11 cellular contexts compared by ENCODE assay signal in genomic region chr4:182825786-182826185, GRCh38.
"Had no signal": no experiment of that assay in that cellular context is flagged by ENCODE, and none has a peak within 500 bp of the region (broad histone marks: within the 10 kb centered on the region; RNA-seq: fewer than 3 reads in every experiment).

No MANE protein-coding gene starts in this region.

- H3K4me3 ChIP-seq: colonic mucosa, gastrocnemius medialis had no signal

- H3K27ac ChIP-seq: colonic mucosa, epithelial cell of prostate, gastrocnemius medialis had no signal

- H3K4me1 ChIP-seq: colonic mucosa, gastrocnemius medialis had no signal

- DNase-seq: activated naive CD4-positive, alpha-beta T cell treated with Interleukin-2 at 50 U/mL for 16 hours; caudate nucleus; colonic mucosa; effector memory CD4-positive, alpha-beta T cell; gastrocnemius medialis; naive B cell; occipital lobe; stimulated activated CD4-positive, alpha-beta T cell treated with anti-CD3 and anti-CD28 coated beads, Interleukin-12 subunit alpha, Interleukin-12 subunit beta, amount 100 ng/mL, for 4 hours; substantia nigra; T-helper 9 cell had no signal

- ATAC-seq: gastrocnemius medialis had no signal

- H3K36me3 ChIP-seq: colonic mucosa, gastrocnemius medialis had no signal

- H3K27me3 ChIP-seq: colonic mucosa, gastrocnemius medialis had no signal

- H3K36me3 Mint-ChIP-seq: naive B cell had no signal

- H3K9me3 ChIP-seq: colonic mucosa, gastrocnemius medialis had no signal

- H3K9me3 Mint-ChIP-seq: naive B cell had no signal
